8 cellular contexts compared by ENCODE assay signal in the genomic region with DNA sequence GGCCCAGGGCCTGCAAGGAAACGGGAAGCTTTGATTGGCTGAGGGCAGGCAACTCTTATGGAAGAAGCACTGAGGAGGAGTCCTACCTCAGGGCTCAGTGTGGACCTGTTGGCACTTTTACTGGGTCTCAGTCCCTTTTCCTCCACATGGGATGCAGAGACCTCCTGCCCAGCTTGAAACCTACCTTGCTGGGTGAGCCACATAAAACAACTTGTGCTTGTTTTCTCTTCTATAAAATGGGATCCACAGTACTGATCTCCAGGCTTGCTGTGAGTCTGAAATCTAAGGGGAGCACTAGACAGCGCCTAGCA. TPM values are rescaled to one million over a fixed set of nuclear protein-coding genes. Genes with fewer than 3 reads are reported as not detected.
A peak's percentile ranks its signal among the peaks of the same experiment; 100 is the strongest.
DNase-seq lines count a peak whose midpoint lies in the region; ATAC-seq and TF ChIP-seq lines count a peak whose summit lies in the region.

No MANE protein-coding gene starts in this region.

- ATAC-seq in foreskin keratinocyte (no peak), GM21367 (IDR thresholded peaks at IDR 0.05; ENCODE audit: unreplicated experiment) (no peak)
- ATAC-seq in stimulated activated memory B cell treated with anti-CD40 and anti-IgM and Interleukin-4, amounts not matched to agents 10 μg/mL and 1 μg/mL and 100 μg/mL, for 72 hours = no peak

- no peak overlapping the region for H2AFZ ChIP-seq in SU-DHL-6 (ENCODE audit: low read depth, low read length, severe bottlenecking)

- H3K27me3 ChIP-seq in SU-DHL-6 (ENCODE audit: low read length) = no peaks in the 10 kb centered on the region
- no peaks in the 10 kb centered on the region for H3K27me3 ChIP-seq in foreskin keratinocyte

- no peaks in the 10 kb centered on the region for H3K9me3 ChIP-seq in SU-DHL-6 (ENCODE audit: insufficient read depth, low read length)

- no peaks in the 10 kb centered on the region for H4K20me1 ChIP-seq in SU-DHL-6 (ENCODE audit: low read depth, low read length)

- H3F3A ChIP-seq in SU-DHL-6 (ENCODE audit: insufficient read depth) = peaks cover 48% of the 10 kb centered on the region

- no peaks in the 10 kb centered on the region for H3K27me3 Mint-ChIP-seq in T-helper 1 cell treated with Interleukin-12 subunit alpha and Interleukin-12 subunit beta and Interleukin-4 antibody, amounts not matched to agents 30 μg/mL and 1 μg/mL, for 36 hours (ENCODE audit: low read depth)
- no peaks in the 10 kb centered on the region for H3K27me3 Mint-ChIP-seq in stimulated activated memory B cell treated with anti-CD40 and anti-IgM and Interleukin-4, amounts not matched to agents 10 μg/mL and 1 μg/mL and 100 μg/mL, for 72 hours

- H3K36me3 Mint-ChIP-seq in T-helper 1 cell treated with Interleukin-12 subunit alpha and Interleukin-12 subunit beta and Interleukin-4 antibody, amounts not matched to agents 30 μg/mL and 1 μg/mL, for 36 hours (ENCODE audit: low read depth) = peaks cover 7% of the 10 kb centered on the region
- peaks cover 17% of the 10 kb centered on the region for H3K36me3 Mint-ChIP-seq in stimulated activated memory B cell treated with anti-CD40 and anti-IgM and Interleukin-4, amounts not matched to agents 10 μg/mL and 1 μg/mL and 100 μg/mL, for 72 hours

- H3K27ac ChIP-seq in SU-DHL-6 (ENCODE audit: low read depth, low read length) (peak overlapping the region; percentile 97), foreskin keratinocyte (peak overlapping the region; percentile 93)

- no peaks in the 10 kb centered on the region for H3K9me2 ChIP-seq in SU-DHL-6 (replicated peaks; ENCODE audit: insufficient read depth, low read length)

- DNase-seq in T-helper 1 cell (no peak), foreskin keratinocyte (no peak), NCI-H1436 (lab: John Stamatoyannopoulos, UW) (no peak)
- no peak for DNase-seq in stimulated activated CD4-positive, alpha-beta T cell treated with anti-CD3 and anti-CD28 coated beads, Interleukin-1b, Interleukin-23, amount 100 ng/mL, for 48 hours

- H3K9me3 Mint-ChIP-seq in T-helper 1 cell treated with Interleukin-12 subunit alpha and Interleukin-12 subunit beta and Interleukin-4 antibody, amounts not matched to agents 30 μg/mL and 1 μg/mL, for 36 hours = no peaks in the 10 kb centered on the region
- H3K9me3 Mint-ChIP-seq in stimulated activated memory B cell treated with anti-CD40 and anti-IgM and Interleukin-4, amounts not matched to agents 10 μg/mL and 1 μg/mL and 100 μg/mL, for 72 hours = no peaks in the 10 kb centered on the region

- H3K4me1 ChIP-seq in foreskin keratinocyte = no peaks in the 10 kb centered on the region

- H3K4me2 ChIP-seq in SU-DHL-6 (ENCODE audit: low read depth, low read length, poor library complexity, severe bottlenecking) = peak overlapping the region; percentile 74

- peaks cover 38% of the 10 kb centered on the region for H3K4me1 Mint-ChIP-seq in T-helper 1 cell treated with Interleukin-12 subunit alpha and Interleukin-12 subunit beta and Interleukin-4 antibody, amounts not matched to agents 30 μg/mL and 1 μg/mL, for 36 hours (ENCODE audit: low read depth)
- H3K4me1 Mint-ChIP-seq in stimulated activated memory B cell treated with anti-CD40 and anti-IgM and Interleukin-4, amounts not matched to agents 10 μg/mL and 1 μg/mL and 100 μg/mL, for 72 hours = peaks cover 50% of the 10 kb centered on the region

- peak overlapping the region; percentile 98 for H3K4me3 Mint-ChIP-seq in T-helper 1 cell treated with Interleukin-12 subunit alpha and Interleukin-12 subunit beta and Interleukin-4 antibody, amounts not matched to agents 30 μg/mL and 1 μg/mL, for 36 hours
- peak overlapping the region; percentile 88 for H3K4me3 Mint-ChIP-seq in stimulated activated memory B cell treated with anti-CD40 and anti-IgM and Interleukin-4, amounts not matched to agents 10 μg/mL and 1 μg/mL and 100 μg/mL, for 72 hours

- peak overlapping the region; percentile 96 for H3K9ac ChIP-seq in SU-DHL-6 (ENCODE audit: low read length)

- H3K4me3 ChIP-seq in SU-DHL-6 (ENCODE audit: insufficient read depth, low read length, poor library complexity, severe bottlenecking) = peak overlapping the region; percentile 82

- no peaks in the 10 kb centered on the region for H3K36me3 ChIP-seq in SU-DHL-6 (ENCODE audit: low read length)

- H3K27ac Mint-ChIP-seq in T-helper 1 cell treated with Interleukin-12 subunit alpha and Interleukin-12 subunit beta and Interleukin-4 antibody, amounts not matched to agents 30 μg/mL and 1 μg/mL, for 36 hours = peak overlapping the region; percentile 95
- peak overlapping the region; percentile 86 for H3K27ac Mint-ChIP-seq in stimulated activated memory B cell treated with anti-CD40 and anti-IgM and Interleukin-4, amounts not matched to agents 10 μg/mL and 1 μg/mL and 100 μg/mL, for 72 hours

- peaks cover 62% of the 10 kb centered on the region for H3K79me2 ChIP-seq in SU-DHL-6 (ENCODE audit: insufficient read depth, low read length)

- TF ChIP-seq CTCF in SU-DHL-6 (IDR thresholded peaks at IDR 0.05; ENCODE audit: insufficient read depth, low read length, poor library complexity, severe bottlenecking) (no peak), foreskin keratinocyte (conservative IDR thresholded peaks at IDR 0.05) (no peak)

RNA-seq across cellular contexts. Expression of a gene that starts 4.0 kb away (rescaled TPM):
- total RNA-seq in foreskin keratinocyte = 400 and 487 TPM in 2 replicates
- polyA plus RNA-seq in foreskin keratinocyte = 221 and 296 TPM in 2 replicates

RNA-seq across cellular contexts. Expression of a gene that starts 17.3 kb away (rescaled TPM):
- total RNA-seq in foreskin keratinocyte = 7.1 and 9.3 TPM in 2 replicates
- polyA plus RNA-seq in foreskin keratinocyte = 7.7 and 8.8 TPM in 2 replicates

RNA-seq across cellular contexts. Expression of a gene that starts 28.3 kb away (rescaled TPM):
- total RNA-seq in foreskin keratinocyte = 66.6 and 77.3 TPM in 2 replicates
- 84.8 and 92.9 TPM in 2 replicates for polyA plus RNA-seq in foreskin keratinocyte

RNA-seq across cellular contexts. Expression of a gene that starts 39.0 kb away (rescaled TPM):
- 66.8 and 76.8 TPM in 2 replicates for total RNA-seq in foreskin keratinocyte
- 115 and 122 TPM in 2 replicates for polyA plus RNA-seq in foreskin keratinocyte
